ENCODE assay signal across 8 cellular contexts in the genomic region with DNA sequence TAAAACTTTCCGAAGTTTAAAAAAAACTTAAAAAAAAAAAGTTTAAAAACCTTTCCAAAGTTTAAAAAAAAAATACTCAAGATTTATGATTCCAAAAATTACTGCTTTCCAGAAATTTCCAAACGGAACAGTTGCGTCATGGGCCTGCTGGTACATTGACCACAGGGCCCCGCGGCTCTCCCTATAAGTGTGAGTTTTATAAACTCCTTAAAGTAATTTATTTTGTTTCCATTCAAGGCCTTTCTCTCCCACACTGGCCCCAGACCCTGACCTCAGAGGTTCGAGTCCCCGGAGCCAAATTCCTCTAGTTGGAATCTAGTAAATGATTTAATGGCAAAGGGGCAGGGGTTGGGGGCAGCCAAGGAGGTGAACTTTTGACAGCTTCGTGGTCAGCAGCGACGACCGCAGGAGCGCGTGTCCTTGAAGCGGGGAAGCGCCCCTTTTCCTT.
A peak's percentile ranks its signal among the peaks of the same experiment; 100 is the strongest.
DNase-seq lines count a peak whose midpoint lies in the region; ATAC-seq and TF ChIP-seq lines count a peak whose summit lies in the region.

No MANE protein-coding gene starts in this region.

- intact Hi-C loops in CD14-positive monocyte (cut with micrococcal nuclease) (loop anchor here (1.0 to 5.0 kb wide), 4 partner anchors 49 to 146 kb away; a partner anchor contains a TSS), esophagus squamous epithelium (cut with DNase I) (no loop called here)

- H4K20me1 ChIP-seq in osteoblast (ENCODE audit: insufficient read depth, low read length), result no peaks in the 10 kb centered on the region

- H3K79me2 ChIP-seq in osteoblast (ENCODE audit: insufficient read depth, low read length), result no peaks in the 10 kb centered on the region

- peak overlapping the region in 6 of 7 donors; percentile 88 to 97 (median 96) for H3K27ac Mint-ChIP-seq in CD14-positive monocyte

- no peak for DNase-seq in CD14-positive monocyte (ENCODE audit: low spot score)
- DNase-seq in RPMI8226, result peak; percentile 15
- DNase-seq in esophagus squamous epithelium (lab: John Stamatoyannopoulos, UW), result no peak
- DNase-seq in osteoblast (ENCODE audit: insufficient read length, low spot score, missing footprints), result no peak
- DNase-seq in cerebellum (ENCODE audit: low spot score), result no peak
- no peak for DNase-seq in ACHN
- no peak for DNase-seq in NCI-H1092 treated with DMSO at 0.1 percent for 48 hours (lab: John Stamatoyannopoulos, UW)

- no peak for ATAC-seq in GM21717 (IDR thresholded peaks at IDR 0.05; ENCODE audit: unreplicated experiment)

- peaks cover 0 to 11% (median 6%) of the 10 kb centered on the region in 3 donors for H3K27me3 Mint-ChIP-seq in CD14-positive monocyte (ENCODE audit: low read depth in 3 of 3)

- peak overlapping the region; percentile 77 to 94 (median 85) for H3K27ac ChIP-seq in esophagus squamous epithelium
- no peak overlapping the region for H3K27ac ChIP-seq in osteoblast (ENCODE audit: low read depth, low read length)

- TF ChIP-seq CTCF in CD14-positive monocyte (IDR thresholded peaks at IDR 0.05) (no peak), esophagus squamous epithelium (IDR thresholded peaks at IDR 0.05) (no peak), osteoblast (IDR thresholded peaks at IDR 0.05; ENCODE audit: extremely low read depth, low read depth, low read length) (no peak)

- no peaks in the 10 kb centered on the region for H3K36me3 ChIP-seq in esophagus squamous epithelium
- H3K36me3 ChIP-seq in osteoblast (ENCODE audit: insufficient read depth, low read length), result no peaks in the 10 kb centered on the region

- peaks cover 5 to 23% (median 16%) of the 10 kb centered on the region in 3 donors for H3K4me1 ChIP-seq in esophagus squamous epithelium
- peaks cover 13% of the 10 kb centered on the region for H3K4me1 ChIP-seq in osteoblast (ENCODE audit: insufficient read depth, low read length)

- H3K4me1 Mint-ChIP-seq in CD14-positive monocyte, result peaks cover 33% of the 10 kb centered on the region

- H3K4me3 Mint-ChIP-seq in CD14-positive monocyte, result peak overlapping the region; percentile 87 to 98

- TF ChIP-seq POLR2A in esophagus squamous epithelium (IDR thresholded peaks at IDR 0.05), result no peak

- no peaks in the 10 kb centered on the region for H3K9me3 ChIP-seq in esophagus squamous epithelium
- H3K9me3 ChIP-seq in osteoblast (ENCODE audit: low read depth, low read length), result no peaks in the 10 kb centered on the region

- peak overlapping the region; percentile 98 for H2AFZ ChIP-seq in osteoblast (ENCODE audit: low read length)

- H3K4me3 ChIP-seq in esophagus squamous epithelium (peak overlapping the region; percentile 39 to 74 (median 68)), osteoblast (ENCODE audit: insufficient read depth, low read length) (peak overlapping the region; percentile 81)

- in situ Hi-C loops in ACHN (cut with HindIII; ENCODE audit: low pct_ligation_motif_present, low pct_unique_long_range_greater_than_20kb, low sequenced_read_pairs), result no loop called here

- no peaks in the 10 kb centered on the region for H3K9me3 Mint-ChIP-seq in CD14-positive monocyte

- WGBS in esophagus squamous epithelium, 2 donors, result 18 to 35% methylated on average over 8 to 15 of the region's 15 CpGs

- H3K4me2 ChIP-seq in osteoblast (ENCODE audit: insufficient read depth, low read length), result peak overlapping the region; percentile 75

- peaks cover 0 to 6% (median 0%) of the 10 kb centered on the region in 4 donors for H3K27me3 ChIP-seq in esophagus squamous epithelium
- H3K27me3 ChIP-seq in osteoblast (ENCODE audit: insufficient read depth, low read length), result no peaks in the 10 kb centered on the region

- H3K36me3 Mint-ChIP-seq in CD14-positive monocyte, result peaks cover 0 to 1% of the 10 kb centered on the region in 2 donors
